1 cellular context compared by ENCODE assay signal in the genomic region with DNA sequence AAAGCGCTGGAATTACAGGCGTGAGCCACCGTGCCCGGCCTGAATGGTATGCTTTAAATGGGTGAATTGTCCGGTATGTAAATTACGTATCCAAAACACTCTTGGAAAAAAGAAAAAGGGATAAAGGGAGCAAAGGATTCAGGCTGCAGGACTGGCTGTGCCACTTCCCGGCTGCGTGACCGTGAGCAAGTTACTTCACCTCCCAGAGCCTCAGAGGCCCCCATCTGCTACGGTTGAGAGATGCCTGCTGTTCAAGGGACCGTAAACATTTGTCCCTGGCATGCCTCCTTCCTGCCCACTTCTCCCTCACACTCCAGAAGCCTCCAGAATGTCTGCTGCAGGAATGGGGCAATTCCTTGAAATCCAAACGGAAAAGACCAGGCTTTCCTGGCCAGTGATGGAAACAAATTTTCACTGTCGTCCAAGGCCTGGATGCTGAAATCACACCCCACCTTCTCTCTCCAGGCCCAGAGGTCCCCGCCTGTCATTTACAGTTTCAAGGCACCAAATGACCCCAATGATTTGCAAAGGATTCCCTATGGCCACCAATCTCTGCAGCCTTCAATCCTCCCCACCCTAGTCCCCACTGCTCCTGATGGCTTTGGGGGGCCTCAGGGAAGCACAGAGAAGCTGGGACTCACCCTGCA.
TF ChIP-seq lines count a peak whose summit lies in the region.

No MANE protein-coding gene starts in this region.

TF ChIP-seq in H1, 55 proteins besides CTCF, POLR2A, EP300 and RAD21:
- TF ChIP-seq BRCA1 (IDR thresholded peaks at IDR 0.05; ENCODE audit: low read depth, low read length) = no peak
- TF ChIP-seq SP4 (IDR thresholded peaks at IDR 0.05; ENCODE audit: low read length) = no peak
- no peak for TF ChIP-seq BACH1 (IDR thresholded peaks at IDR 0.05; ENCODE audit: low read length)
- no peak for TF ChIP-seq SAP30 (IDR thresholded peaks at IDR 0.05; ENCODE audit: insufficient read depth, insufficient replicate concordance, low read length)
- no peak for TF ChIP-seq TAF1 (IDR thresholded peaks at IDR 0.05; ENCODE audit: low read depth, low read length)
- TF ChIP-seq TCF12 (IDR thresholded peaks at IDR 0.05; ENCODE audit: low read depth, low read length) = no peak
